23 cellular contexts compared by ENCODE assay signal in the genomic region with DNA sequence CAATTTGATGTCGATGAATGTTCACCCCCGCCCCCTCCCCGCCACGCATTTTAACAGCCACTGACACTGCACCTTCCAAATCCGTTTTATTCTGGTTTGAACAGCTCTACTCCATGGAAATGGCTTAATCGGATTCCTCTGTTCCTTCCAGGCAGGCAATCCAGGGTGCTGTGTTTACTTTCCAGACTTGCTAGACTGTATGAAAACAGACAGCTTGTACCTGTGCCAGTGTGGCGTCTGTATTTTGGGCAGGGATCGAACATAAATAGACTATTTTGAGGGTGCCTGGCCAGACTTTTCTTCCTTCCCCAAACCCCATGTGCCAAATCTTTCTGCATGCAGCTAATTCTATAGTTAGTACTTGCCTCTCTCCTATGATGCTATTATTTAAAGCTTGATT.
DNase-seq lines count a peak whose midpoint lies in the region; ATAC-seq and TF ChIP-seq lines count a peak whose summit lies in the region.
"Had no signal": no experiment of that assay in that cellular context is flagged by ENCODE, and none has a peak within 500 bp of the region (broad histone marks: within the 10 kb centered on the region; RNA-seq: fewer than 3 reads in every experiment).

No MANE protein-coding gene starts in this region.

- H3K4me1 Mint-ChIP-seq in neural progenitor cell (peaks cover 33% of the 10 kb centered on the region), glutamatergic neuron (ENCODE audit: low read depth, unreplicated experiment) (no peaks in the 10 kb centered on the region)
- H3K4me1 Mint-ChIP-seq: IgD-negative memory B cell had no signal

- no peaks in the 10 kb centered on the region for H3K9me3 ChIP-seq in right atrium auricular region
- H3K9me3 ChIP-seq in neural progenitor cell (ENCODE audit: low read depth), result no peaks in the 10 kb centered on the region
- H3K9me3 ChIP-seq in aorta (ENCODE audit: control insufficient read depth, low read length), result no peaks in the 10 kb centered on the region
- H3K9me3 ChIP-seq: BLaER1 had no signal

- H3K4me2 ChIP-seq in neural progenitor cell, result no peak overlapping the region
- H3K4me2 ChIP-seq: BLaER1 had no signal

- H3K27me3 ChIP-seq in right atrium auricular region, result no peaks in the 10 kb centered on the region
- H3K27me3 ChIP-seq in neural progenitor cell, result no peaks in the 10 kb centered on the region
- no peaks in the 10 kb centered on the region for H3K27me3 ChIP-seq in aorta (ENCODE audit: control insufficient read depth in 1 of 2, insufficient read depth in 2 of 2, low read length in 1 of 2)
- H3K27me3 ChIP-seq: BLaER1 had no signal

- no peaks in the 10 kb centered on the region for H3F3A ChIP-seq in neural progenitor cell (ENCODE audit: low read depth)

- no peak overlapping the region for H3K4me3 ChIP-seq in right atrium auricular region
- H3K4me3 ChIP-seq in neural progenitor cell, result no peak overlapping the region
- H3K4me3 ChIP-seq in aorta (ENCODE audit: low read length in 2 of 2), result no peak overlapping the region
- H3K4me3 ChIP-seq: BLaER1 had no signal

- no peak overlapping the region for H2AFZ ChIP-seq in neural progenitor cell (replicated peaks)

- ATAC-seq in aorta (ENCODE audit: low FRiP score), result peak; percentile 53

- no peak overlapping the region for H3K9ac ChIP-seq in neural progenitor cell
- H3K9ac ChIP-seq: BLaER1 had no signal

- H4K20me1 ChIP-seq in neural progenitor cell (ENCODE audit: low read depth), result no peaks in the 10 kb centered on the region
- H4K20me1 ChIP-seq: BLaER1 had no signal

- TF ChIP-seq CTCF in right atrium auricular region (IDR thresholded peaks at IDR 0.05) (no peak), neural progenitor cell (IDR thresholded peaks at IDR 0.05) (no peak), glutamatergic neuron (IDR thresholded peaks at IDR 0.05; ENCODE audit: partially characterized antibody, unreplicated experiment) (no peak)

- no peak overlapping the region for H3K27ac ChIP-seq in right atrium auricular region
- H3K27ac ChIP-seq in neural progenitor cell, result no peak overlapping the region
- H3K27ac ChIP-seq in aorta (ENCODE audit: low read depth in 1 of 2, low read length in 2 of 2), result peak overlapping the region; percentile 50 to 62
- H3K27ac ChIP-seq: 22Rv1, BLaER1 had no signal

- no peaks in the 10 kb centered on the region for H3K79me2 ChIP-seq in neural progenitor cell (ENCODE audit: low read depth)

- peaks cover 0 to 15% of the 10 kb centered on the region in 2 donors for H3K4me1 ChIP-seq in right atrium auricular region
- no peaks in the 10 kb centered on the region for H3K4me1 ChIP-seq in neural progenitor cell
- no peaks in the 10 kb centered on the region for H3K4me1 ChIP-seq in aorta (ENCODE audit: control insufficient read depth in 1 of 2, insufficient read depth in 2 of 2, low read length in 2 of 2)
- H3K4me1 ChIP-seq: BLaER1 had no signal

- peak; percentile 6 for DNase-seq in NCI-H1105 treated with DMSO at 0.1 percent for 48 hours (lab: John Stamatoyannopoulos, UW)
- no peak for DNase-seq in NCI-H1105 (lab: John Stamatoyannopoulos, UW)
- DNase-seq in right atrium auricular region (ENCODE audit: low spot score), result peak; percentile 44
- DNase-seq in cardiac septum (ENCODE audit: low spot score), result no peak
- DNase-seq in neural progenitor cell (ENCODE audit: low spot score), result no peak
- DNase-seq in aorta, result peak; percentile 42 to 61
- no peak for DNase-seq in glutamatergic neuron
- no peak for DNase-seq in NCI-H524 (lab: John Stamatoyannopoulos, UW)
- DNase-seq: ACHN, COR-L47, DMS79, Karpas-422, MV-4-11, NCI-H1436, NCI-H1930, NCI-H226, NCI-H510A treated with DMSO at 0.1 percent for 48 hours, NCI-H82, Right ventricle myocardium superior had no signal

- H3K36me3 ChIP-seq in right atrium auricular region (no peaks in the 10 kb centered on the region), neural progenitor cell (no peaks in the 10 kb centered on the region), aorta (ENCODE audit: control insufficient read depth in 1 of 2, insufficient read depth in 2 of 2, low read length in 1 of 2) (no peaks in the 10 kb centered on the region)
- H3K36me3 ChIP-seq: BLaER1 had no signal

- intact Hi-C loops in cardiac septum (cut with DNase I), result no loop called here
- intact Hi-C loops in aorta (cut with DNase I), result loop anchor here in 1 of 2 donors (5.0 kb wide), 1 partner anchor 435 kb away; no protein-coding TSS in a partner anchor

- 4 to 5% methylated on average over 8 of the region's 8 CpGs for WGBS in aorta, 2 donors

- H3K9me3 Mint-ChIP-seq in neural progenitor cell (no peaks in the 10 kb centered on the region), glutamatergic neuron (ENCODE audit: unreplicated experiment) (peaks cover 23% of the 10 kb centered on the region)
- H3K9me3 Mint-ChIP-seq: CD4-positive, alpha-beta T cell; IgD-negative memory B cell had no signal

- no peaks in the 10 kb centered on the region for H3K36me3 Mint-ChIP-seq in neural progenitor cell
- peaks cover 5% of the 10 kb centered on the region for H3K36me3 Mint-ChIP-seq in glutamatergic neuron (ENCODE audit: unreplicated experiment)

- H3K4me3 Mint-ChIP-seq in neural progenitor cell (no peak overlapping the region), glutamatergic neuron (ENCODE audit: unreplicated experiment) (no peak overlapping the region)
- H3K4me3 Mint-ChIP-seq: CD4-positive, alpha-beta T cell; IgD-negative memory B cell had no signal

- peaks cover 6% of the 10 kb centered on the region for H3K27me3 Mint-ChIP-seq in neural progenitor cell (ENCODE audit: insufficient read depth, low read depth)
- peaks cover 3% of the 10 kb centered on the region for H3K27me3 Mint-ChIP-seq in glutamatergic neuron (ENCODE audit: unreplicated experiment)
- H3K27me3 Mint-ChIP-seq: IgD-negative memory B cell had no signal

- peak overlapping the region; percentile 10 for H3K27ac Mint-ChIP-seq in neural progenitor cell
- no peak overlapping the region for H3K27ac Mint-ChIP-seq in glutamatergic neuron (ENCODE audit: unreplicated experiment)
- H3K27ac Mint-ChIP-seq: CD4-positive, alpha-beta T cell; IgD-negative memory B cell had no signal

Comparison
In these comparisons a context has a peak if more than half of its experiments do, and no peak if none do; other contexts are left out.
1. DNase-seq: peak in NCI-H1105 treated with DMSO at 0.1 percent for 48 hours (single experiment), right atrium auricular region (single experiment) and aorta (2 of 2); none in NCI-H1105 (single experiment), cardiac septum (single experiment), neural progenitor cell (single experiment), glutamatergic neuron (single experiment) and NCI-H524 (0 of 2).
2. H3K27ac ChIP-seq: peak in aorta (2 of 2); none in right atrium auricular region (0 of 2) and neural progenitor cell (single experiment).